ENCODE assay signal across 11 cellular contexts in genomic region chr4:152981842-152982241, GRCh38.
"Had no signal": no experiment of that assay in that cellular context is flagged by ENCODE, and none has a peak within 500 bp of the region (broad histone marks: within the 10 kb centered on the region; RNA-seq: fewer than 3 reads in every experiment).

No MANE protein-coding gene starts in this region.

- H3K27ac Mint-ChIP-seq: activated naive CD8-positive, alpha-beta T cell; naive thymus-derived CD4-positive, alpha-beta T cell had no signal

- H3K27me3 Mint-ChIP-seq: activated naive CD8-positive, alpha-beta T cell had no signal

- H3K4me3 Mint-ChIP-seq: activated naive CD8-positive, alpha-beta T cell; activated T-cell treated with anti-CD3 and anti-CD28 coated beads, Interleukin-2, amount 50 U/mL, for 4 hours; naive thymus-derived CD4-positive, alpha-beta T cell had no signal

- H3K9me3 Mint-ChIP-seq: activated T-cell treated with anti-CD3 and anti-CD28 coated beads, Interleukin-2, amount 50 U/mL, for 4 hours; naive thymus-derived CD4-positive, alpha-beta T cell had no signal

- DNase-seq: activated CD4-positive, alpha-beta T cell treated with anti-CD3 and anti-CD28 coated beads for 1 hour; activated CD4-positive, alpha-beta T cell treated with anti-CD3 and anti-CD28 coated beads, Interleukin-2, amount 50 U/mL, for 48 hours; activated effector memory CD4-positive, alpha-beta T cell treated with anti-CD3 and anti-CD28 coated beads, Interleukin-2, amount 50 U/mL, for 16 hours; activated T-cell treated with anti-CD3 and anti-CD28 coated beads, Interleukin-2, amount 50 U/mL, for 4 hours; amygdala; colonic mucosa; gastrocnemius medialis; lower lobe of right lung; naive thymus-derived CD4-positive, alpha-beta T cell; T-helper 2 cell had no signal

- ATAC-seq: activated T-cell treated with anti-CD3 and anti-CD28 coated beads, Interleukin-2, amount 50 U/mL, for 4 hours; gastrocnemius medialis had no signal

- H3K4me1 Mint-ChIP-seq: naive thymus-derived CD4-positive, alpha-beta T cell had no signal

- H3K36me3 Mint-ChIP-seq: activated naive CD8-positive, alpha-beta T cell; naive thymus-derived CD4-positive, alpha-beta T cell had no signal
